In genomic region chr16:4179020-4179419, GRCh38 we compare ENCODE assay signal across 11 cellular contexts.
DNase-seq lines count a peak whose midpoint lies in the region; ATAC-seq and TF ChIP-seq lines count a peak whose summit lies in the region.
"Had no signal": no experiment of that assay in that cellular context is flagged by ENCODE, and none has a peak within 500 bp of the region (broad histone marks: within the 10 kb centered on the region; RNA-seq: fewer than 3 reads in every experiment).

No MANE protein-coding gene starts in this region.

- no peaks in the 10 kb centered on the region for H3K36me3 ChIP-seq in osteoblast (ENCODE audit: insufficient read depth, low read length)
- H3K36me3 ChIP-seq: ascending aorta had no signal

- peak; percentile 72 for ATAC-seq in esophagus mucosa

- H3K27me3 ChIP-seq in osteoblast (ENCODE audit: insufficient read depth, low read length): no peaks in the 10 kb centered on the region
- H3K27me3 ChIP-seq: ascending aorta had no signal

- no peaks in the 10 kb centered on the region for H4K20me1 ChIP-seq in osteoblast (ENCODE audit: insufficient read depth, low read length)

- H3K4me3 ChIP-seq in osteoblast (ENCODE audit: insufficient read depth, low read length): no peak overlapping the region
- H3K4me3 ChIP-seq: ascending aorta had no signal

- H3K79me2 ChIP-seq in osteoblast (ENCODE audit: insufficient read depth, low read length): no peaks in the 10 kb centered on the region

- H3K4me2 ChIP-seq in osteoblast (ENCODE audit: insufficient read depth, low read length): no peak overlapping the region

- H2AFZ ChIP-seq in osteoblast (ENCODE audit: low read length): no peak overlapping the region

- no peak overlapping the region for H3K27ac ChIP-seq in osteoblast (ENCODE audit: low read depth, low read length)
- H3K27ac ChIP-seq: ascending aorta had no signal

- H3K9me3 ChIP-seq in osteoblast (ENCODE audit: low read depth, low read length): no peaks in the 10 kb centered on the region
- H3K9me3 ChIP-seq: ascending aorta had no signal

- H3K4me1 ChIP-seq in osteoblast (ENCODE audit: insufficient read depth, low read length): peaks cover 17% of the 10 kb centered on the region
- H3K4me1 ChIP-seq: ascending aorta had no signal

- DNase-seq in ELR (ENCODE audit: low read depth): peak; percentile 17
- DNase-seq in NOMO-1 treated with dmso at 0.1 percent for 144 hours (lab: John Stamatoyannopoulos, UW; ENCODE audit: unreplicated experiment): peak; percentile 53
- peak; percentile 73 for DNase-seq in osteoblast (ENCODE audit: insufficient read length, low spot score, missing footprints)
- DNase-seq in GOT3 (lab: John Stamatoyannopoulos, UW): no peak
- no peak for DNase-seq in activated CD4-positive, CD25-positive, alpha-beta regulatory T cell treated with anti-CD3 and anti-CD28 coated beads, Interleukin-2, amount 50 U/mL, for 72 hours
- no peak for DNase-seq in activated T-cell treated with anti-CD3 and anti-CD28 coated beads, Interleukin-2, amount 50 U/mL, for 1 hour
- no peak for DNase-seq in NCI-H1048 (lab: John Stamatoyannopoulos, UW)
- DNase-seq: DMS 273 treated with DMSO at 0.1 percent for 48 hours, Kasumi-1 had no signal

- TF ChIP-seq CTCF in osteoblast (IDR thresholded peaks at IDR 0.05; ENCODE audit: extremely low read depth, low read depth, low read length): no peak

Comparison
In these comparisons a context has a peak if more than half of its experiments do, and no peak if none do; other contexts are left out.
1. DNase-seq: peak in ELR (single experiment), NOMO-1 treated with dmso at 0.1 percent for 144 hours (single experiment) and osteoblast (single experiment); none in GOT3 (single experiment), activated CD4-positive, CD25-positive, alpha-beta regulatory T cell treated with anti-CD3 and anti-CD28 coated beads, Interleukin-2, amount 50 U/mL, for 72 hours (single experiment), activated T-cell treated with anti-CD3 and anti-CD28 coated beads, Interleukin-2, amount 50 U/mL, for 1 hour (single experiment) and NCI-H1048 (single experiment).